1 cellular context compared by ENCODE assay signal in genomic region chr7:209846-210245, GRCh38.
TF ChIP-seq lines count a peak whose summit lies in the region.

No MANE protein-coding gene starts in this region.

TF ChIP-seq in K562, 482 proteins besides CTCF, POLR2A, EP300 and RAD21:
- TF ChIP-seq FOSL1 (tag; conservative IDR thresholded peaks at IDR 0.05): peak; percentile 37; the same call in 1 of the 2 replicates
- no peak for TF ChIP-seq XRCC4 (IDR thresholded peaks at IDR 0.05; ENCODE audit: extremely low read depth, insufficient read depth, insufficient read length)
- peak; percentile 20; the same call in 1 of the 2 replicates for TF ChIP-seq JUND (IDR thresholded peaks at IDR 0.05; ENCODE audit: borderline replicate concordance, low read depth, low read length)
- no peak for TF ChIP-seq JUND (tag; IDR thresholded peaks at IDR 0.05; ENCODE audit: borderline replicate concordance, low read depth, low read length)
- TF ChIP-seq, protein P1, sequence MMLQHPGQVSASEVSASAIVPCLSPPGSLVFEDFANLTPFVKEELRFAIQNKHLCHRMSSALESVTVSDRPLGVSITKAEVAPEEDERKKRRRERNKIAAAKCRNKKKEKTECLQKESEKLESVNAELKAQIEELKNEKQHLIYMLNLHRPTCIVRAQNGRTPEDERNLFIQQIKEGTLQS (IDR thresholded peaks at IDR 0.05): peak; percentile 28; the same call in 1 of the 2 replicates
- TF ChIP-seq, protein P1 (CRISPR knock-in tag; conservative IDR thresholded peaks at IDR 0.05): no peak
